Comparison of ENCODE assay signal across 15 cellular contexts in the genomic region with DNA sequence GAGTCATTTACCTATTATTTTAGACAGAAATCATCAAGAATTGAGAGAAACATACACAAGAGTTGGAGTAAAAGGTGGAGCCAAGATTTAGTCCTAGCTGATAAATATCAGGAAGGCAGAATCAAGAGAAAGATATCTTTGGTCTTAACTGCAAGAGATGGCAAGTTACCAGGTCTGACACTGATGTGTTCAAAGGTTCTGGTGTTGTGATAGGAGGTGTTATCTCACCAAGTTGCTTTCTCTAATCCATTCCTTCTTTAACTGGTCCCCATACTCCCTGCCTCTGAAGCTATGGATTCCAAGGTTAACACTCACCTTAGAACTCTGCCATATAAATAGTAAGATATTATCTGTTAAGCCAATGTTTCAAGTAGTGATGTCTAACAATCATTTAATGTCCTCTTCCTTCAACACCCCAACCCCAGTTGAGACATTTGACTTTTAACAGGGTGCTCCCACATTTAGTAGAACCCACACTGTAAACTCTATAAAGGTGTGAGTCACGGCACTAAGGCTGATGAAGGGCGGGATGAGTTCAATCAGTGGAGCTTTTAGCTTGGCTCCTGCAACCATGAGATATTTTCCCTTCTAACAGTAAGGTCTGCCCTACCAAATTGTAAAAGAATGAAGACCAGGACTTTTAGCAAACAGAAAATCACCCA.
DNase-seq lines count a peak whose midpoint lies in the region; TF ChIP-seq lines count a peak whose summit lies in the region.
"Had no signal": no experiment of that assay in that cellular context is flagged by ENCODE, and none has a peak within 500 bp of the region (broad histone marks: within the 10 kb centered on the region; RNA-seq: fewer than 3 reads in every experiment).

No MANE protein-coding gene starts in this region.

- CTCF ChIA-PET in Calu3 (lab: Charles Lee), result no interaction called here

- no peak overlapping the region for H3K56ac ChIP-seq in mesendoderm (ENCODE audit: low read length)

- TF ChIP-seq CTCF in Calu3 (IDR thresholded peaks at IDR 0.05; ENCODE audit: unreplicated experiment) (no peak), breast epithelium (IDR thresholded peaks at IDR 0.05) (no peak), transverse colon (IDR thresholded peaks at IDR 0.05) (no peak)

- H3K18ac ChIP-seq in mesendoderm (ENCODE audit: low read length), result peak overlapping the region; percentile 3

- DNase-seq in Calu3, result no peak
- DNase-seq in LoVo (ENCODE audit: low spot score), result peak; percentile 17
- no peak for DNase-seq in breast epithelium (ENCODE audit: low spot score in 2 of 2)
- DNase-seq in mesendoderm, result peak; percentile 63
- no peak for DNase-seq in activated CD4-positive, alpha-beta T cell treated with anti-CD3 and anti-CD28 coated beads, Interleukin-2, amount 50 U/mL, for 48 hours
- DNase-seq in NOMO-1 (lab: John Stamatoyannopoulos, UW; ENCODE audit: unreplicated experiment in 2 of 2), result no peak
- DNase-seq in transverse colon, result no peak
- DNase-seq in activated T-cell treated with anti-CD3 and anti-CD28 coated beads, Interleukin-2, amount 50 U/mL, for 24 hours, result no peak
- DNase-seq: CD8-positive, alpha-beta T cell; COR-L47; DND-41; GDM1; HCEC 1CT; HFFc6 had no signal

- no peak overlapping the region for H3K9ac ChIP-seq in mesendoderm (ENCODE audit: low read length)

- H3K27ac ChIP-seq in breast epithelium (peak overlapping the region; percentile 22 to 43), mesendoderm (ENCODE audit: low read depth, low read length) (no peak overlapping the region), transverse colon (no peak overlapping the region)

- no peak overlapping the region for H2BK15ac ChIP-seq in mesendoderm (replicated peaks; ENCODE audit: low read depth)

- H3K23ac ChIP-seq in mesendoderm (ENCODE audit: low read length), result no peak overlapping the region

- H3K4me2 ChIP-seq in mesendoderm (ENCODE audit: low read length), result no peak overlapping the region

- no peaks in the 10 kb centered on the region for H3K36me3 ChIP-seq in breast epithelium
- H3K36me3 ChIP-seq in mesendoderm (ENCODE audit: control insufficient read depth, insufficient read depth, low read length), result no peaks in the 10 kb centered on the region
- no peaks in the 10 kb centered on the region for H3K36me3 ChIP-seq in transverse colon

- no peaks in the 10 kb centered on the region for H3K27me3 Mint-ChIP-seq in Calu3 (ENCODE audit: unreplicated experiment)
- H3K27me3 Mint-ChIP-seq in activated T-cell treated with anti-CD3 and anti-CD28 coated beads, Interleukin-2, amount 50 U/mL, for 24 hours, result no peaks in the 10 kb centered on the region

- no peak for TF ChIP-seq EP300 in transverse colon (IDR thresholded peaks at IDR 0.05; ENCODE audit: low read depth)

- H3K79me2 ChIP-seq in mesendoderm (ENCODE audit: control insufficient read depth, insufficient read depth, low read length), result no peaks in the 10 kb centered on the region

- H3K4me1 ChIP-seq in breast epithelium, result no peaks in the 10 kb centered on the region
- no peaks in the 10 kb centered on the region for H3K4me1 ChIP-seq in mesendoderm (ENCODE audit: control insufficient read depth, low read depth, low read length)
- H3K4me1 ChIP-seq in transverse colon, result peaks cover 0 to 22% (median 4%) of the 10 kb centered on the region in 4 donors

- no peak overlapping the region for H4K8ac ChIP-seq in mesendoderm (ENCODE audit: low read depth, low read length)

- H3K4ac ChIP-seq in mesendoderm (ENCODE audit: low read depth, low read length), result no peak overlapping the region

- H3K4me3 Mint-ChIP-seq in Calu3 (ENCODE audit: low read depth, unreplicated experiment), result no peak overlapping the region
- no peak overlapping the region for H3K4me3 Mint-ChIP-seq in activated T-cell treated with anti-CD3 and anti-CD28 coated beads, Interleukin-2, amount 50 U/mL, for 24 hours
- H3K4me3 Mint-ChIP-seq: CD14-positive monocyte; CD8-positive, alpha-beta T cell; HFFc6 had no signal

- no peaks in the 10 kb centered on the region for H3K9me3 ChIP-seq in breast epithelium
- H3K9me3 ChIP-seq in transverse colon, result no peaks in the 10 kb centered on the region

- intact Hi-C loops in Calu3 (cut with micrococcal nuclease; ENCODE audit: unreplicated experiment), result no loop called here
- intact Hi-C loops in breast epithelium (cut with DNase I; ENCODE audit: low total_unique reads), result no loop called here
- intact Hi-C loops in transverse colon (cut with DNase I; ENCODE audit: low total_unique reads), result no loop called here

- no peak overlapping the region for H2BK120ac ChIP-seq in mesendoderm (ENCODE audit: low read depth, low read length)

- TF ChIP-seq POLR2A in breast epithelium (IDR thresholded peaks at IDR 0.05) (no peak), transverse colon (IDR thresholded peaks at IDR 0.05) (no peak)

- H3K9me3 Mint-ChIP-seq in Calu3 (ENCODE audit: low read depth, unreplicated experiment), result no peaks in the 10 kb centered on the region
- no peaks in the 10 kb centered on the region for H3K9me3 Mint-ChIP-seq in activated T-cell treated with anti-CD3 and anti-CD28 coated beads, Interleukin-2, amount 50 U/mL, for 24 hours
- H3K9me3 Mint-ChIP-seq: CD8-positive, alpha-beta T cell; HFFc6 had no signal

- no peak overlapping the region for H4K5ac ChIP-seq in mesendoderm (ENCODE audit: low read length)

- no peak overlapping the region for H2BK5ac ChIP-seq in mesendoderm (ENCODE audit: low read length)

- H3K4me3 ChIP-seq in breast epithelium (no peak overlapping the region), mesendoderm (ENCODE audit: low read length) (no peak overlapping the region), transverse colon (no peak overlapping the region)

- no CpG with 5 or more reads among the region's 2 CpGs for WGBS in mesendoderm (ENCODE audit: extremely low coverage, insufficient coverage, low lambda C conversion rate)
- 68 to 80% methylated on average over 1 to 2 of the region's 2 CpGs for WGBS in transverse colon (ENCODE audit: low coverage in 1 of 2), 2 donors

- peak overlapping the region; percentile 54 for H3K27ac Mint-ChIP-seq in Calu3 (ENCODE audit: unreplicated experiment)
- no peak overlapping the region for H3K27ac Mint-ChIP-seq in activated T-cell treated with anti-CD3 and anti-CD28 coated beads, Interleukin-2, amount 50 U/mL, for 24 hours
- H3K27ac Mint-ChIP-seq: CD14-positive monocyte; CD8-positive, alpha-beta T cell; HFFc6 had no signal

- in situ Hi-C loops in transverse colon (cut with MboI; ENCODE audit: low pct_ligation_motif_present in 1 of 4, low pct_unique_long_range_greater_than_20kb in 1 of 4, low sequenced_read_pairs in 3 of 4), result no loop called here

- H3K4me1 Mint-ChIP-seq in Calu3 (ENCODE audit: low read depth, unreplicated experiment), result peaks cover 37% of the 10 kb centered on the region
- no peaks in the 10 kb centered on the region for H3K4me1 Mint-ChIP-seq in activated T-cell treated with anti-CD3 and anti-CD28 coated beads, Interleukin-2, amount 50 U/mL, for 24 hours (ENCODE audit: low read depth)
- H3K4me1 Mint-ChIP-seq: CD14-positive monocyte had no signal

- H3K27me3 ChIP-seq in breast epithelium (no peaks in the 10 kb centered on the region), mesendoderm (ENCODE audit: insufficient read depth, low read length, poor library complexity) (no peaks in the 10 kb centered on the region), transverse colon (no peaks in the 10 kb centered on the region)

- no peak overlapping the region for H2AK5ac ChIP-seq in mesendoderm (ENCODE audit: low read length)

- H3K79me1 ChIP-seq in mesendoderm (ENCODE audit: low read length), result no peaks in the 10 kb centered on the region

- H3K36me3 Mint-ChIP-seq in Calu3 (ENCODE audit: insufficient read depth, unreplicated experiment), result no peaks in the 10 kb centered on the region
- H3K36me3 Mint-ChIP-seq in activated T-cell treated with anti-CD3 and anti-CD28 coated beads, Interleukin-2, amount 50 U/mL, for 24 hours (ENCODE audit: low read depth), result no peaks in the 10 kb centered on the region
- H3K36me3 Mint-ChIP-seq: CD14-positive monocyte; CD8-positive, alpha-beta T cell had no signal

- BruUV-seq in Calu3 (replicated peaks; lab: Mats Ljungman, UMichigan), result no TSS peak

Comparison
In these comparisons a context has a peak if more than half of its experiments do, and no peak if none do; other contexts are left out.
1. DNase-seq: peak in LoVo (single experiment) and mesendoderm (single experiment); none in Calu3 (single experiment), breast epithelium (0 of 2), activated CD4-positive, alpha-beta T cell treated with anti-CD3 and anti-CD28 coated beads, Interleukin-2, amount 50 U/mL, for 48 hours (0 of 2), NOMO-1 (0 of 2), transverse colon (single experiment) and activated T-cell treated with anti-CD3 and anti-CD28 coated beads, Interleukin-2, amount 50 U/mL, for 24 hours (single experiment).
2. H3K27ac ChIP-seq: peak in breast epithelium (2 of 2); none in mesendoderm (single experiment) and transverse colon (0 of 4).